20 cellular contexts compared by ENCODE assay signal in genomic region chr21:24188511-24188910, GRCh38.
DNase-seq lines count a peak whose midpoint lies in the region; ATAC-seq and TF ChIP-seq lines count a peak whose summit lies in the region.
"Had no signal": no experiment of that assay in that cellular context is flagged by ENCODE, and none has a peak within 500 bp of the region (broad histone marks: within the 10 kb centered on the region; RNA-seq: fewer than 3 reads in every experiment).

No MANE protein-coding gene starts in this region.

- no peaks in the 10 kb centered on the region for H3K9me1 ChIP-seq in IMR-90 (ENCODE audit: insufficient read depth, low read length)

- H3K36me3 ChIP-seq in IMR-90 (ENCODE audit: control insufficient read depth, insufficient read depth, low read length) = no peaks in the 10 kb centered on the region
- H3K36me3 ChIP-seq in adipocyte (ENCODE audit: control insufficient read depth, insufficient read depth, low read length, severe bottlenecking) = no peaks in the 10 kb centered on the region
- no peaks in the 10 kb centered on the region for H3K36me3 ChIP-seq in CD8-positive, alpha-beta memory T cell (ENCODE audit: insufficient read depth, low read length)
- H3K36me3 ChIP-seq: HAP-1 had no signal

- intact Hi-C loops in IMR-90 (cut with micrococcal nuclease) = no loop called here

- H3K79me1 ChIP-seq in IMR-90 (ENCODE audit: low read depth in 1 of 2, low read length in 2 of 2) = no peaks in the 10 kb centered on the region

- no peak overlapping the region for H3K56ac ChIP-seq in IMR-90 (ENCODE audit: extremely low read depth, insufficient read depth, low read length)

- no peak for ATAC-seq in IMR-90 (ENCODE audit: low read depth)
- no peak for ATAC-seq in GM19324 (IDR thresholded peaks at IDR 0.05; ENCODE audit: low FRiP score, unreplicated experiment)
- ATAC-seq in SK-N-SH treated with all-trans-retinoic acid at 6 μM for 48 hours = no peak
- ATAC-seq: A549, GM12878 had no signal

- H4K8ac ChIP-seq in IMR-90 (ENCODE audit: low read depth in 2 of 2, low read length in 2 of 2) = no peak overlapping the region

- H2BK20ac ChIP-seq in IMR-90 (ENCODE audit: low read depth, low read length) = no peak overlapping the region

- H3K4me3 ChIP-seq in AG04450 (ENCODE audit: low read depth, low read length) = no peak overlapping the region
- no peak overlapping the region for H3K4me3 ChIP-seq in IMR-90 (ENCODE audit: insufficient read depth, low read depth, low read length)
- H3K4me3 ChIP-seq in adipocyte (ENCODE audit: low read length) = no peak overlapping the region
- H3K4me3 ChIP-seq in fibroblast of mammary gland (ENCODE audit: control insufficient read depth, low read depth, low read length) = no peak overlapping the region
- no peak overlapping the region for H3K4me3 ChIP-seq in CD8-positive, alpha-beta memory T cell (ENCODE audit: low read length)
- H3K4me3 ChIP-seq: A549, GM12878, HAP-1 had no signal

- no peak overlapping the region for H3K23ac ChIP-seq in IMR-90 (ENCODE audit: low read depth, low read length)

- H4K91ac ChIP-seq in IMR-90 (ENCODE audit: insufficient read depth, low read depth, low read length) = no peak overlapping the region

- H3K27me3 ChIP-seq in AG04450 (ENCODE audit: control insufficient read depth, insufficient read depth, low read length) (no peaks in the 10 kb centered on the region), IMR-90 (ENCODE audit: control insufficient read depth, insufficient read depth, low read length) (no peaks in the 10 kb centered on the region), adipocyte (replicated peaks; ENCODE audit: control insufficient read depth, insufficient read depth, low read length) (no peaks in the 10 kb centered on the region)
- no peaks in the 10 kb centered on the region for H3K27me3 ChIP-seq in CD8-positive, alpha-beta memory T cell (ENCODE audit: insufficient read depth, low read length, poor library complexity, severe bottlenecking)

- no peak overlapping the region for H2BK15ac ChIP-seq in IMR-90 (ENCODE audit: low read depth, low read length)

- in situ Hi-C loops in IMR-90 (cut with MboI; ENCODE audit: low sequenced_read_pairs) = no loop called here

- H3K27ac Mint-ChIP-seq in CD8-positive, alpha-beta memory T cell = no peak overlapping the region
- H3K27ac Mint-ChIP-seq: CD4-positive, alpha-beta memory T cell; HFFc6 had no signal

- no peak overlapping the region for H4K5ac ChIP-seq in IMR-90 (ENCODE audit: low read depth, low read length)

- H3K9ac ChIP-seq in IMR-90 (ENCODE audit: low read depth, low read length) (no peak overlapping the region), adipocyte (ENCODE audit: low read length) (no peak overlapping the region)

- H3K27me3 Mint-ChIP-seq in CD8-positive, alpha-beta memory T cell = no peaks in the 10 kb centered on the region
- H3K27me3 Mint-ChIP-seq: CD4-positive, alpha-beta memory T cell had no signal

- H3K4me1 Mint-ChIP-seq in CD8-positive, alpha-beta memory T cell = no peaks in the 10 kb centered on the region
- H3K4me1 Mint-ChIP-seq: CD4-positive, alpha-beta memory T cell had no signal

- no peaks in the 10 kb centered on the region for H3K4me1 ChIP-seq in IMR-90 (ENCODE audit: control insufficient read depth, insufficient read depth, low read length)
- no peaks in the 10 kb centered on the region for H3K4me1 ChIP-seq in adipocyte (ENCODE audit: control insufficient read depth, insufficient read depth, low read length)
- no peaks in the 10 kb centered on the region for H3K4me1 ChIP-seq in CD8-positive, alpha-beta memory T cell (ENCODE audit: insufficient read depth, low read length)
- H3K4me1 ChIP-seq: A549, Caco-2, HAP-1 had no signal

- no TSS peak for BruUV-seq in IMR-90 (replicated peaks; lab: Mats Ljungman, UMichigan)

- H2AK5ac ChIP-seq in IMR-90 (ENCODE audit: low read depth, low read length) = no peak overlapping the region

- no peak for TF ChIP-seq POLR2A in IMR-90 (IDR thresholded peaks at IDR 0.05; ENCODE audit: low read depth, low read length)

- no peak overlapping the region for H3K4me2 ChIP-seq in IMR-90 (ENCODE audit: low read depth, low read length)
- H3K4me2 ChIP-seq: A549 had no signal

- no peak overlapping the region for H3K14ac ChIP-seq in IMR-90 (replicated peaks; ENCODE audit: low read depth, low read length)

- 40% methylated on average over 1 of the region's 3 CpGs; no CpG with 5 or more reads in 1 of the 2 experiments for WGBS in IMR-90 (ENCODE audit: extremely low coverage in 2 of 2, insufficient read length in 1 of 2), 2 experiments

- no peak overlapping the region for H3K18ac ChIP-seq in IMR-90 (ENCODE audit: low read depth, low read length)

- H3K9me3 Mint-ChIP-seq in CD8-positive, alpha-beta memory T cell = peaks cover 3 to 8% (median 5%) of the 10 kb centered on the region in 5 donors

- H3K27ac ChIP-seq in AG04450 (ENCODE audit: low read depth, low read length) (no peak overlapping the region), IMR-90 (ENCODE audit: insufficient read depth, low read length) (no peak overlapping the region)
- H3K27ac ChIP-seq in CD8-positive, alpha-beta memory T cell (ENCODE audit: low read depth, low read length) = no peak overlapping the region
- H3K27ac ChIP-seq: A549 had no signal

- dilution Hi-C loops in IMR-90 (cut with HindIII; ENCODE audit: low sequenced_read_pairs, unreplicated experiment) = no loop called here

- POLR2A ChIA-PET in AG04450 (lab: Yijun Ruan, JAX) = no interaction called here
- POLR2A ChIA-PET in IMR-90 (lab: Charles Lee; ENCODE audit: unreplicated experiment) = no interaction called here
- POLR2A ChIA-PET in CD8-positive, alpha-beta memory T cell (lab: Charles Lee) = no interaction called here

- no peak overlapping the region for H2AFZ ChIP-seq in IMR-90 (replicated peaks; ENCODE audit: low read length, poor library complexity)

- no peak overlapping the region for H2BK120ac ChIP-seq in IMR-90 (ENCODE audit: low read depth, low read length)

- no peak overlapping the region for H2AK9ac ChIP-seq in IMR-90 (replicated peaks; ENCODE audit: low read depth, low read length, poor library complexity)

- DNase-seq in AG04450 (ENCODE audit: low read depth, low spot score) (peak; percentile 4), IMR-90 (peak; percentile 57), adipocyte (ENCODE audit: low read depth) (peak; percentile 2), fibroblast of mammary gland (ENCODE audit: low read depth) (peak; percentile 0)
- DNase-seq in CD8-positive, alpha-beta memory T cell = no peak
- DNase-seq: 8988T; ACHN; C1 segment of cervical spinal cord; Caco-2; CD4-positive, alpha-beta memory T cell; DMS153; DND-41; GDM1; GOT3; HFFc6 had no signal

- TF ChIP-seq CTCF in AG04450 (IDR thresholded peaks at IDR 0.05; ENCODE audit: low read depth, low read length) (no peak), IMR-90 (conservative IDR thresholded peaks at IDR 0.05; ENCODE audit: low read depth, low read length) (no peak), fibroblast of mammary gland (conservative IDR thresholded peaks at IDR 0.05; ENCODE audit: control insufficient read depth, insufficient read depth, low read depth, low read length) (no peak)

- no peaks in the 10 kb centered on the region for H4K20me1 ChIP-seq in IMR-90 (ENCODE audit: insufficient read depth, low read length)

- no peaks in the 10 kb centered on the region for H3K36me3 Mint-ChIP-seq in CD8-positive, alpha-beta memory T cell
- H3K36me3 Mint-ChIP-seq: CD4-positive, alpha-beta memory T cell had no signal

- H2BK5ac ChIP-seq in IMR-90 (ENCODE audit: low read depth, low read length, poor library complexity, severe bottlenecking) = no peak overlapping the region

- no peak for TF ChIP-seq RAD21 in IMR-90 (IDR thresholded peaks at IDR 0.05; ENCODE audit: low read length)

- CTCF ChIA-PET in AG04450 (lab: Charles Lee) (no interaction called here), IMR-90 (lab: Yijun Ruan, JAX) (no interaction called here)
- CTCF ChIA-PET in CD8-positive, alpha-beta memory T cell (lab: Charles Lee) = no interaction called here

- H3K4ac ChIP-seq in IMR-90 (ENCODE audit: low read depth, low read length) = no peak overlapping the region

- H3K9me3 ChIP-seq in AG04450 (ENCODE audit: control insufficient read depth, insufficient read depth, low read length) = no peaks in the 10 kb centered on the region
- no peaks in the 10 kb centered on the region for H3K9me3 ChIP-seq in IMR-90 (ENCODE audit: control insufficient read depth, insufficient read depth, low read length)
- peaks cover 9% of the 10 kb centered on the region for H3K9me3 ChIP-seq in adipocyte (ENCODE audit: control insufficient read depth, low read length)
- H3K9me3 ChIP-seq in CD8-positive, alpha-beta memory T cell (ENCODE audit: low read length) = no peaks in the 10 kb centered on the region
- H3K9me3 ChIP-seq: A549, Caco-2, HAP-1 had no signal

- no peak overlapping the region for H3K4me3 Mint-ChIP-seq in CD8-positive, alpha-beta memory T cell
- H3K4me3 Mint-ChIP-seq: CD4-positive, alpha-beta memory T cell; HFFc6 had no signal

TF ChIP-seq in IMR-90, 13 proteins besides CTCF, POLR2A, EP300 and RAD21:
- TF ChIP-seq CHD1 (IDR thresholded peaks at IDR 0.05; ENCODE audit: low read depth, low read length) = no peak
- peak; percentile 42; the same call in 1 of the 2 replicates for TF ChIP-seq CEBPB (IDR thresholded peaks at IDR 0.05; ENCODE audit: low read depth, low read length)
TF ChIP-seq in IMR-90: peak in this region for 1.

TF ChIP-seq in SK-N-SH treated with all-trans-retinoic acid at 6 μM for 48 hours, 23 proteins besides CTCF, POLR2A, EP300 and RAD21 (continues in another document):
- TF ChIP-seq TSHZ2 (CRISPR knock-in tag; IDR thresholded peaks at IDR 0.05) = no peak

Comparison
In these comparisons a context has a peak if more than half of its experiments do, and no peak if none do; other contexts are left out.
1. DNase-seq: peak in AG04450 (single experiment), IMR-90 (single experiment), adipocyte (single experiment) and fibroblast of mammary gland (single experiment); none in CD8-positive, alpha-beta memory T cell (0 of 5).